Comparison of ENCODE assay signal across 7 cellular contexts in genomic region chr4:986428-986948, GRCh38. TPM values are rescaled to one million over a fixed set of nuclear protein-coding genes. Genes with fewer than 3 reads are reported as not detected.
A peak's percentile ranks its signal among the peaks of the same experiment; 100 is the strongest.
DNase-seq lines count a peak whose midpoint lies in the region; ATAC-seq and TF ChIP-seq lines count a peak whose summit lies in the region.
"Had no signal": no experiment of that assay in that cellular context is flagged by ENCODE, and none has a peak within 500 bp of the region (broad histone marks: within the 10 kb centered on the region; RNA-seq: fewer than 3 reads in every experiment).

No MANE protein-coding gene starts in this region.

- H4K20me1 ChIP-seq in DOHH2 (ENCODE audit: control insufficient read depth, insufficient read depth, low read depth, low read length) = no peaks in the 10 kb centered on the region

- 2 to 5% (median 3%) methylated on average over 13 to 20 of the region's 20 CpGs for WGBS in psoas muscle, 3 donors

- peak overlapping the region; percentile 77 for H3K4me2 ChIP-seq in DOHH2 (ENCODE audit: low read length)

- H3F3A ChIP-seq in DOHH2 (ENCODE audit: control insufficient read depth, insufficient read depth) = no peaks in the 10 kb centered on the region

- H3K27me3 ChIP-seq in DOHH2 (ENCODE audit: control insufficient read depth, low read length) (no peaks in the 10 kb centered on the region), duodenal mucosa (ENCODE audit: control insufficient read depth in 1 of 2, insufficient read depth in 2 of 2, low read length in 2 of 2) (no peaks in the 10 kb centered on the region), psoas muscle (ENCODE audit: insufficient read depth in 3 of 3, low read length in 2 of 3) (no peaks in the 10 kb centered on the region)

- H3K27ac ChIP-seq in DOHH2 (ENCODE audit: low read depth, low read length) (0 out of 2 replicates have a peak overlapping the region, but pooled peaks have one; percentile 18), duodenal mucosa (ENCODE audit: low read depth, low read length) (no peak overlapping the region), psoas muscle (peak overlapping the region; percentile 51)

- DNase-seq in psoas muscle = no peak
- DNase-seq in activated effector memory CD4-positive, alpha-beta T cell treated with anti-CD3 and anti-CD28 coated beads, Interleukin-2, amount 50 U/mL, for 16 hours = no peak

- H3K4me1 ChIP-seq in DOHH2 (ENCODE audit: control insufficient read depth, low read length) (peaks cover 19% of the 10 kb centered on the region), duodenal mucosa (ENCODE audit: control insufficient read depth in 1 of 2, insufficient read depth in 2 of 2, low read length in 2 of 2) (peaks cover 30 to 31% of the 10 kb centered on the region in 2 donors), psoas muscle (peaks cover 12% of the 10 kb centered on the region)

- H3K4me3 ChIP-seq in DOHH2 (ENCODE audit: low read length) = peak overlapping the region; percentile 76
- peak overlapping the region; percentile 74 to 85 for H3K4me3 ChIP-seq in duodenal mucosa (ENCODE audit: low read depth in 1 of 2, low read length in 2 of 2)
- H3K4me3 ChIP-seq in psoas muscle = peak overlapping the region; percentile 84

- no peaks in the 10 kb centered on the region for H3K36me3 ChIP-seq in DOHH2 (ENCODE audit: control insufficient read depth, low read length)
- peaks cover 5 to 18% of the 10 kb centered on the region in 2 donors for H3K36me3 ChIP-seq in duodenal mucosa (ENCODE audit: control insufficient read depth in 1 of 2, insufficient read depth in 2 of 2, low read length in 2 of 2)
- H3K36me3 ChIP-seq in psoas muscle (ENCODE audit: insufficient read depth in 1 of 2, low read depth in 1 of 2) = peaks cover 0 to 10% of the 10 kb centered on the region in 2 donors

- no peaks in the 10 kb centered on the region for H3K9me3 ChIP-seq in DOHH2 (ENCODE audit: control insufficient read depth, insufficient read depth, low read length)
- no peaks in the 10 kb centered on the region for H3K9me3 ChIP-seq in duodenal mucosa (ENCODE audit: control insufficient read depth in 1 of 2, low read length in 2 of 2)
- no peaks in the 10 kb centered on the region for H3K9me3 ChIP-seq in psoas muscle

- peak overlapping the region; percentile 71 to 80 for H3K9ac ChIP-seq in duodenal mucosa (ENCODE audit: low read depth in 1 of 2, low read length in 2 of 2)

- no peaks in the 10 kb centered on the region for H3K9me2 ChIP-seq in DOHH2 (replicated peaks; ENCODE audit: control insufficient read depth, low read length)

- ATAC-seq in HG03095 (IDR thresholded peaks at IDR 0.05; ENCODE audit: unreplicated experiment) (peak; percentile 18), psoas muscle (peak in 1 of 4 donors; percentile 51), GM18873 (IDR thresholded peaks at IDR 0.05; ENCODE audit: low FRiP score, unreplicated experiment) (no peak)

- H3K79me2 ChIP-seq in DOHH2 (ENCODE audit: control insufficient read depth, low read length) = no peaks in the 10 kb centered on the region

- intact Hi-C loops in psoas muscle (cut with DNase I) = loop anchor here in 1 of 2 donors (5.0 kb wide), 1 partner anchor 244 kb away; no protein-coding TSS in a partner anchor

- TF ChIP-seq CTCF in DOHH2 (IDR thresholded peaks at IDR 0.05; ENCODE audit: low read depth, low read length, poor library complexity, severe bottlenecking) (no peak), psoas muscle (IDR thresholded peaks at IDR 0.05) (no peak)

RNA-seq across cellular contexts. Expression of gene IDUA, which starts 0.4 kb away (rescaled TPM):
- total RNA-seq in psoas muscle = 1 to 10 TPM; 5.1 to 6.0 (median 5.7) TPM
- polyA plus RNA-seq in psoas muscle = 1 to 10 TPM; 1.3 to 3.1 (median 1.9) TPM

RNA-seq across cellular contexts. Expression of gene SLC26A1, which starts 6.7 kb away (rescaled TPM):
- total RNA-seq in psoas muscle = under 1 TPM in 1 of 4 donors, not detected in 3; 0.12 TPM
- polyA plus RNA-seq in psoas muscle = under 1 TPM; 0.06 to 0.36 (median 0.18) TPM
- total RNA-seq: SK-MEL-5 had no signal

RNA-seq across cellular contexts. Expression of gene DGKQ, which starts 13.1 kb away (rescaled TPM):
- 1 to 10 TPM; 2.8 to 3.9 (median 3.5) TPM for total RNA-seq in psoas muscle
- polyA plus RNA-seq in psoas muscle = 1 to 10 TPM; 2.2 to 2.5 (median 2.4) TPM

RNA-seq across cellular contexts. Expression of gene FGFRL1, which starts 24.9 kb away (rescaled TPM):
- 10 to 100 TPM; 14.4 to 18.6 (median 16.9) TPM for total RNA-seq in psoas muscle
- polyA plus RNA-seq in psoas muscle = 10 to 100 TPM in 2 of 3 donors, 1 to 10 TPM in 1; 9.8 to 41.2 (median 12.8) TPM

RNA-seq across cellular contexts. Expression of gene TMEM175, which starts 54.2 kb away (rescaled TPM):
- 10 to 100 TPM; 11.7 to 15.3 (median 14.7) TPM for total RNA-seq in psoas muscle
- polyA plus RNA-seq in psoas muscle = 10 to 100 TPM in 2 of 3 donors, 1 to 10 TPM in 1; 8.7 to 23.9 (median 13.8) TPM
